1 cellular context compared by ENCODE assay signal in genomic region chrX:154398668-154399526, GRCh38.
A peak's percentile ranks its signal among the peaks of the same experiment; 100 is the strongest.
TF ChIP-seq lines count a peak whose summit lies in the region.

No MANE protein-coding gene starts in this region.

TF ChIP-seq in K562, 482 proteins besides CTCF, POLR2A, EP300 and RAD21 (continued from another document and continues in another):
- TF ChIP-seq, protein P1, sequence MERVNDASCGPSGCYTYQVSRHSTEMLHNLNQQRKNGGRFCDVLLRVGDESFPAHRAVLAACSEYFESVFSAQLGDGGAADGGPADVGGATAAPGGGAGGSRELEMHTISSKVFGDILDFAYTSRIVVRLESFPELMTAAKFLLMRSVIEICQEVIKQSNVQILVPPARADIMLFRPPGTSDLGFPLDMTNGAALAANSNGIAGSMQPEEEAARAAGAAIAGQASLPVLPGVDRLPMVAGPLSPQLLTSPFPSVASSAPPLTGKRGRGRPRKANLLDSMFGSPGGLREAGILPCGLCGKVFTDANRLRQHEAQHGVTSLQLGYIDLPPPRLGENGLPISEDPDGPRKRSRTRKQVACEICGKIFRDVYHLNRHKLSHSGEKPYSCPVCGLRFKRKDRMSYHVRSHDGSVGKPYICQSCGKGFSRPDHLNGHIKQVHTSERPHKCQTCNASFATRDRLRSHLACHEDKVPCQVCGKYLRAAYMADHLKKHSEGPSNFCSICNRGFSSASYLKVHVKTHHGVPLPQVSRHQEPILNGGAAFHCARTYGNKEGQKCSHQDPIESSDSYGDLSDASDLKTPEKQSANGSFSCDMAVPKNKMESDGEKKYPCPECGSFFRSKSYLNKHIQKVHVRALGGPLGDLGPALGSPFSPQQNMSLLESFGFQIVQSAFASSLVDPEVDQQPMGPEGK (CRISPR knock-in tag; IDR thresholded peaks at IDR 0.05; ENCODE audit: borderline replicate concordance), result no peak
- TF ChIP-seq SRSF1 (IDR thresholded peaks at IDR 0.05; ENCODE audit: low read depth, low read length) (no peak), MAZ (CRISPR knock-in tag; conservative IDR thresholded peaks at IDR 0.05 in 1 of 2, IDR thresholded peaks at IDR 0.05 in 1 of 2) (0 out of 4 replicates have a peak, but pooled peaks of 1 of the 2 experiments have one; percentile 2), LEF1 (IDR thresholded peaks at IDR 0.05) (no peak), TAF9B (IDR thresholded peaks at IDR 0.05; ENCODE audit: partially characterized antibody) (no peak), NCOA1 (IDR thresholded peaks at IDR 0.05; ENCODE audit: low read depth) (no peak), KDM1A (IDR thresholded peaks at IDR 0.05) (no peak), ZNF507 (tag; conservative IDR thresholded peaks at IDR 0.05) (no peak), YY1 (IDR thresholded peaks at IDR 0.05; ENCODE audit: borderline replicate concordance in 1 of 3, control insufficient read depth in 1 of 3, extremely low read depth in 1 of 3, insufficient read depth in 3 of 3, insufficient read length in 1 of 3, insufficient replicate concordance in 2 of 3, low read depth in 1 of 3, low read length in 2 of 3) (no peak), CREB5 (CRISPR knock-in tag; IDR thresholded peaks at IDR 0.05) (no peak), ILK (tag; IDR thresholded peaks at IDR 0.05; ENCODE audit: borderline replicate concordance, low read depth) (no peak), TBL1XR1 (IDR thresholded peaks at IDR 0.05; ENCODE audit: low read length in 2 of 2) (no peak), CTCFL (IDR thresholded peaks at IDR 0.05; ENCODE audit: borderline replicate concordance, insufficient read depth, low read depth, low read length, poor library complexity, severe bottlenecking) (peak; percentile 97), SP1 (CRISPR knock-in tag; IDR thresholded peaks at IDR 0.05) (peak; percentile 16; the same call in 1 of the 2 replicates), PRMT5 (CRISPR knock-in tag; IDR thresholded peaks at IDR 0.05) (no peak), ETV1 (tag; conservative IDR thresholded peaks at IDR 0.05; ENCODE audit: low read depth) (peak; percentile 78), SNRNP70 (optimal IDR thresholded peaks at IDR 0.05; ENCODE audit: low read depth, low read length) (peak; percentile 77), ASH1L (IDR thresholded peaks at IDR 0.05; ENCODE audit: borderline replicate concordance, low read depth, partially characterized antibody) (no peak), FOXP4 (CRISPR knock-in tag; IDR thresholded peaks at IDR 0.05; ENCODE audit: borderline replicate concordance) (no peak), PCBP1 (IDR thresholded peaks at IDR 0.05; ENCODE audit: low read depth, low read length, poor library complexity, severe bottlenecking) (no peak)
- TF ChIP-seq, protein P2, sequence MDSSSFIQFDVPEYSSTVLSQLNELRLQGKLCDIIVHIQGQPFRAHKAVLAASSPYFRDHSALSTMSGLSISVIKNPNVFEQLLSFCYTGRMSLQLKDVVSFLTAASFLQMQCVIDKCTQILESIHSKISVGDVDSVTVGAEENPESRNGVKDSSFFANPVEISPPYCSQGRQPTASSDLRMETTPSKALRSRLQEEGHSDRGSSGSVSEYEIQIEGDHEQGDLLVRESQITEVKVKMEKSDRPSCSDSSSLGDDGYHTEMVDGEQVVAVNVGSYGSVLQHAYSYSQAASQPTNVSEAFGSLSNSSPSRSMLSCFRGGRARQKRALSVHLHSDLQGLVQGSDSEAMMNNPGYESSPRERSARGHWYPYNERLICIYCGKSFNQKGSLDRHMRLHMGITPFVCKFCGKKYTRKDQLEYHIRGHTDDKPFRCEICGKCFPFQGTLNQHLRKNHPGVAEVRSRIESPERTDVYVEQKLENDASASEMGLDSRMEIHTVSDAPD (CRISPR knock-in tag; IDR thresholded peaks at IDR 0.05), result no peak
- TF ChIP-seq, protein P3, sequence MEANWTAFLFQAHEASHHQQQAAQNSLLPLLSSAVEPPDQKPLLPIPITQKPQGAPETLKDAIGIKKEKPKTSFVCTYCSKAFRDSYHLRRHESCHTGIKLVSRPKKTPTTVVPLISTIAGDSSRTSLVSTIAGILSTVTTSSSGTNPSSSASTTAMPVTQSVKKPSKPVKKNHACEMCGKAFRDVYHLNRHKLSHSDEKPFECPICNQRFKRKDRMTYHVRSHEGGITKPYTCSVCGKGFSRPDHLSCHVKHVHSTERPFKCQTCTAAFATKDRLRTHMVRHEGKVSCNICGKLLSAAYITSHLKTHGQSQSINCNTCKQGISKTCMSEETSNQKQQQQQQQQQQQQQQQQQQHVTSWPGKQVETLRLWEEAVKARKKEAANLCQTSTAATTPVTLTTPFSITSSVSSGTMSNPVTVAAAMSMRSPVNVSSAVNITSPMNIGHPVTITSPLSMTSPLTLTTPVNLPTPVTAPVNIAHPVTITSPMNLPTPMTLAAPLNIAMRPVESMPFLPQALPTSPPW (CRISPR knock-in tag; IDR thresholded peaks at IDR 0.05), result peak; percentile 23; the same call in 1 of the 2 replicates
- TF ChIP-seq, protein P4, sequence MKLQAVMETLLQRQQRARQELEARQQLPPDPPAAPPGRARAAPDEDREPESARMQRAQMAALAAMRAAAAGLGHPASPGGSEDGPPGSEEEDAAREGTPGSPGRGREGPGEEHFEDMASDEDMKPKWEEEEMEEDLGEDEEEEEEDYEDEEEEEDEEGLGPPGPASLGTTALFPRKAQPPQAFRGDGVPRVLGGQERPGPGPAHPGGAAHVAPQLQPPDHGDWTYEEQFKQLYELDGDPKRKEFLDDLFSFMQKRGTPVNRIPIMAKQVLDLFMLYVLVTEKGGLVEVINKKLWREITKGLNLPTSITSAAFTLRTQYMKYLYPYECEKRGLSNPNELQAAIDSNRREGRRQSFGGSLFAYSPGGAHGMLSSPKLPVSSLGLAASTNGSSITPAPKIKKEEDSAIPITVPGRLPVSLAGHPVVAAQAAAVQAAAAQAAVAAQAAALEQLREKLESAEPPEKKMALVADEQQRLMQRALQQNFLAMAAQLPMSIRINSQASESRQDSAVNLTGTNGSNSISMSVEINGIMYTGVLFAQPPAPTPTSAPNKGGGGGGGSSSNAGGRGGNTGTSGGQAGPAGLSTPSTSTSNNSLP (IDR thresholded peaks at IDR 0.05; ENCODE audit: borderline replicate concordance, low read depth, low read length), result 0 out of 2 replicates have a peak, but pooled peaks have one; percentile 3
- TF ChIP-seq, protein P5, sequence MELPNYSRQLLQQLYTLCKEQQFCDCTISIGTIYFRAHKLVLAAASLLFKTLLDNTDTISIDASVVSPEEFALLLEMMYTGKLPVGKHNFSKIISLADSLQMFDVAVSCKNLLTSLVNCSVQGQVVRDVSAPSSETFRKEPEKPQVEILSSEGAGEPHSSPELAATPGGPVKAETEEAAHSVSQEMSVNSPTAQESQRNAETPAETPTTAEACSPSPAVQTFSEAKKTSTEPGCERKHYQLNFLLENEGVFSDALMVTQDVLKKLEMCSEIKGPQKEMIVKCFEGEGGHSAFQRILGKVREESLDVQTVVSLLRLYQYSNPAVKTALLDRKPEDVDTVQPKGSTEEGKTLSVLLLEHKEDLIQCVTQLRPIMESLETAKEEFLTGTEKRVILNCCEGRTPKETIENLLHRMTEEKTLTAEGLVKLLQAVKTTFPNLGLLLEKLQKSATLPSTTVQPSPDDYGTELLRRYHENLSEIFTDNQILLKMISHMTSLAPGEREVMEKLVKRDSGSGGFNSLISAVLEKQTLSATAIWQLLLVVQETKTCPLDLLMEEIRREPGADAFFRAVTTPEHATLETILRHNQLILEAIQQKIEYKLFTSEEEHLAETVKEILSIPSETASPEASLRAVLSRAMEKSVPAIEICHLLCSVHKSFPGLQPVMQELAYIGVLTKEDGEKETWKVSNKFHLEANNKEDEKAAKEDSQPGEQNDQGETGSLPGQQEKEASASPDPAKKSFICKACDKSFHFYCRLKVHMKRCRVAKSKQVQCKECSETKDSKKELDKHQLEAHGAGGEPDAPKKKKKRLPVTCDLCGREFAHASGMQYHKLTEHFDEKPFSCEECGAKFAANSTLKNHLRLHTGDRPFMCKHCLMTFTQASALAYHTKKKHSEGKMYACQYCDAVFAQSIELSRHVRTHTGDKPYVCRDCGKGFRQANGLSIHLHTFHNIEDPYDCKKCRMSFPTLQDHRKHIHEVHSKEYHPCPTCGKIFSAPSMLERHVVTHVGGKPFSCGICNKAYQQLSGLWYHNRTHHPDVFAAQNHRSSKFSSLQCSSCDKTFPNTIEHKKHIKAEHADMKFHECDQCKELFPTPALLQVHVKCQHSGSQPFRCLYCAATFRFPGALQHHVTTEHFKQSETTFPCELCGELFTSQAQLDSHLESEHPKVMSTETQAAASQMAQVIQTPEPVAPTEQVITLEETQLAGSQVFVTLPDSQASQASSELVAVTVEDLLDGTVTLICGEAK (IDR thresholded peaks at IDR 0.05), result no peak; the same call in 1 of the 2 replicates
- TF ChIP-seq, protein P5 (CRISPR knock-in tag; IDR thresholded peaks at IDR 0.05), result no peak; the same call in 1 of the 2 replicates
